In genomic region chr2:20198796-20199361, GRCh38 we compare ENCODE assay signal across 20 cellular contexts. TPM values are rescaled to one million over a fixed set of nuclear protein-coding genes. Genes with fewer than 3 reads are reported as not detected.
DNase-seq lines count a peak whose midpoint lies in the region; ATAC-seq and TF ChIP-seq lines count a peak whose summit lies in the region.
"Had no signal": no experiment of that assay in that cellular context is flagged by ENCODE, and none has a peak within 500 bp of the region (broad histone marks: within the 10 kb centered on the region; RNA-seq: fewer than 3 reads in every experiment).

No MANE protein-coding gene starts in this region.

- H3K4me1 ChIP-seq in right cardiac atrium (ENCODE audit: control insufficient read depth, insufficient read depth, low read length) (no peaks in the 10 kb centered on the region), duodenal mucosa (ENCODE audit: control insufficient read depth in 1 of 2, insufficient read depth in 2 of 2, low read length in 2 of 2) (peaks cover 30 to 44% of the 10 kb centered on the region in 2 donors), lung (ENCODE audit: control insufficient read depth in 2 of 2, insufficient read depth in 2 of 2, low read length in 2 of 2) (peaks cover 0 to 5% of the 10 kb centered on the region in 2 donors), smooth muscle cell (ENCODE audit: low read depth) (peaks cover 5% of the 10 kb centered on the region)
- H3K4me1 ChIP-seq: ascending aorta, tibial nerve had no signal

- H3K9ac ChIP-seq in duodenal mucosa (ENCODE audit: low read depth in 1 of 2, low read length in 2 of 2) (peak overlapping the region in 1 of 2 donors; percentile 6), smooth muscle cell (ENCODE audit: low read depth) (no peak overlapping the region)

- no peak overlapping the region for H3K4me2 ChIP-seq in smooth muscle cell

- no peaks in the 10 kb centered on the region for H4K20me1 ChIP-seq in smooth muscle cell (ENCODE audit: low read depth)

- intact Hi-C loops in right cardiac atrium (cut with DNase I) (no loop called here), cardiac septum (cut with DNase I) (no loop called here), sciatic nerve (cut with DNase I) (no loop called here)

- DNase-seq in right cardiac atrium (peak in 2 of 3 donors; percentile 36 to 43), cardiac septum (ENCODE audit: low spot score) (no peak), lung (ENCODE audit: low spot score) (peak; percentile 46), smooth muscle cell (lab: John Stamatoyannopoulos, UW; ENCODE audit: unreplicated experiment) (no peak), NCI-H146 treated with DMSO at 0.1 percent for 48 hours (lab: John Stamatoyannopoulos, UW; ENCODE audit: unreplicated experiment) (no peak), sciatic nerve (ENCODE audit: low spot score) (no peak)
- DNase-seq: activated CD4-positive, alpha-beta memory T cell treated with anti-CD3 and anti-CD28 coated beads, Interleukin-2, amount 10 ng/mL, durations not matched to agents 7 days and 5 days; activated naive CD4-positive, alpha-beta T cell treated with anti-CD3 and anti-CD28 coated beads, Interleukin-2, amount 10 ng/mL, durations not matched to agents 7 days and 5 days; activated T-cell treated with anti-CD3 and anti-CD28 coated beads, Interleukin-2, amount 50 U/mL, for 24 hours; CD4-positive, alpha-beta T cell; cerebellar nuclear complex; DND-41; GOT3; mesendoderm; MV-4-11; T-cell had no signal

- H3K79me2 ChIP-seq in smooth muscle cell (ENCODE audit: low read depth), result no peaks in the 10 kb centered on the region

- TF ChIP-seq CTCF in lung (IDR thresholded peaks at IDR 0.05; ENCODE audit: control extremely low read depth, extremely low read depth) (no peak), smooth muscle cell (IDR thresholded peaks at IDR 0.05; ENCODE audit: borderline replicate concordance, insufficient read depth, poor library complexity, severe bottlenecking) (no peak)

- H3K36me3 ChIP-seq in duodenal mucosa (ENCODE audit: control insufficient read depth in 1 of 2, insufficient read depth in 2 of 2, low read length in 2 of 2) (peaks cover 19 to 39% of the 10 kb centered on the region in 2 donors), lung (ENCODE audit: control insufficient read depth in 2 of 2, insufficient read depth in 2 of 2, low read length in 2 of 2) (no peaks in the 10 kb centered on the region), smooth muscle cell (ENCODE audit: low read depth) (no peaks in the 10 kb centered on the region)
- H3K36me3 ChIP-seq: ascending aorta, tibial nerve had no signal

- no peak overlapping the region for H2AFZ ChIP-seq in smooth muscle cell (ENCODE audit: low read depth)

- no peaks in the 10 kb centered on the region for H3F3A ChIP-seq in smooth muscle cell (ENCODE audit: low read depth)

- H3K27ac ChIP-seq in right cardiac atrium (ENCODE audit: low read length) (no peak overlapping the region), duodenal mucosa (ENCODE audit: low read depth, low read length) (peak overlapping the region; percentile 60), lung (ENCODE audit: low read depth in 1 of 2, low read length in 1 of 2) (peak overlapping the region in 1 of 2 donors; percentile 79), smooth muscle cell (ENCODE audit: low read depth) (no peak overlapping the region)
- H3K27ac ChIP-seq: ascending aorta, tibial nerve had no signal

- 75% methylated on average over 8 of the region's 8 CpGs for WGBS in right cardiac atrium
- 72 to 82% methylated on average over 8 of the region's 8 CpGs for WGBS in lung, 2 donors
- 76% methylated on average over 8 of the region's 8 CpGs for WGBS in smooth muscle cell (ENCODE audit: low lambda C conversion rate)

- H3K4me3 ChIP-seq in right cardiac atrium (ENCODE audit: low read length) (no peak overlapping the region), duodenal mucosa (ENCODE audit: low read depth in 1 of 2, low read length in 2 of 2) (no peak overlapping the region), lung (no peak overlapping the region), smooth muscle cell (no peak overlapping the region)
- H3K4me3 ChIP-seq: ascending aorta, tibial nerve had no signal

- no peaks in the 10 kb centered on the region for H3K27me3 ChIP-seq in right cardiac atrium (ENCODE audit: control insufficient read depth, insufficient read depth)
- no peaks in the 10 kb centered on the region for H3K27me3 ChIP-seq in duodenal mucosa (ENCODE audit: control insufficient read depth in 1 of 2, insufficient read depth in 2 of 2, low read length in 2 of 2)
- no peaks in the 10 kb centered on the region for H3K27me3 ChIP-seq in lung (ENCODE audit: control insufficient read depth, insufficient read depth)
- no peaks in the 10 kb centered on the region for H3K27me3 ChIP-seq in smooth muscle cell (ENCODE audit: low read depth)
- H3K27me3 ChIP-seq: ascending aorta, tibial nerve had no signal

- ATAC-seq in right cardiac atrium (no peak), lung (ENCODE audit: insufficient read depth, low FRiP score) (no peak), sciatic nerve (no peak), GM18870 (IDR thresholded peaks at IDR 0.05; ENCODE audit: unreplicated experiment) (no peak)
- ATAC-seq: T-cell had no signal

- no peaks in the 10 kb centered on the region for H3K9me3 ChIP-seq in right cardiac atrium (ENCODE audit: control insufficient read depth, low read length)
- no peaks in the 10 kb centered on the region for H3K9me3 ChIP-seq in duodenal mucosa (ENCODE audit: control insufficient read depth in 1 of 2, low read length in 2 of 2)
- H3K9me3 ChIP-seq in lung (ENCODE audit: control insufficient read depth in 2 of 2, insufficient read depth in 1 of 2, low read length in 1 of 2), result no peaks in the 10 kb centered on the region
- H3K9me3 ChIP-seq in smooth muscle cell (replicated peaks; ENCODE audit: low read depth), result no peaks in the 10 kb centered on the region
- H3K9me3 ChIP-seq: ascending aorta, tibial nerve had no signal

RNA-seq across cellular contexts. Expression of gene SDC1, which starts 26.1 kb away (rescaled TPM):
- under 1 TPM; 0.09 to 0.25 (median 0.20) TPM for total RNA-seq in right cardiac atrium
- 0.23 TPM for polyA plus RNA-seq in right cardiac atrium
- 0.32 TPM for total RNA-seq in cardiac septum
- 100 to 1,000 TPM; 232 to 234 TPM for total RNA-seq in lung
- 100 to 1,000 TPM in 1 of 2 donors, 10 to 100 TPM in 1; 94.1 to 113 TPM for polyA plus RNA-seq in lung
- total RNA-seq in smooth muscle cell, result 61.0 and 81.1 TPM in 2 replicates
- polyA plus RNA-seq in smooth muscle cell, result 88.1 and 110 TPM in 2 replicates
- 0.98 TPM for total RNA-seq in sciatic nerve
- total RNA-seq: CD4-positive, alpha-beta T cell had no signal

Comparison
In these comparisons a context has a peak if more than half of its experiments do, and no peak if none do; other contexts are left out.
1. DNase-seq: peak in right cardiac atrium (2 of 3) and lung (single experiment); none in cardiac septum (single experiment), smooth muscle cell (single experiment), NCI-H146 treated with DMSO at 0.1 percent for 48 hours (single experiment) and sciatic nerve (single experiment).
2. RNA of gene SDC1, which starts 26.1 kb away (total RNA-seq): 232 to 234 TPM in lung and 61.0 to 81.1 TPM in smooth muscle cell; 0.98 TPM in sciatic nerve (single experiment), 0.32 TPM in cardiac septum (single experiment) and 0.09 to 0.25 TPM in right cardiac atrium; every median in the first group is over 10 times any median in the second.